14 cellular contexts compared by ENCODE assay signal in genomic region chr1:219555802-219556201, GRCh38. TPM values are rescaled to one million over a fixed set of nuclear protein-coding genes. Genes with fewer than 3 reads are reported as not detected.
DNase-seq lines count a peak whose midpoint lies in the region; ATAC-seq and TF ChIP-seq lines count a peak whose summit lies in the region.
"Had no signal": no experiment of that assay in that cellular context is flagged by ENCODE, and none has a peak within 500 bp of the region (broad histone marks: within the 10 kb centered on the region; RNA-seq: fewer than 3 reads in every experiment).

No MANE protein-coding gene starts in this region.

- no peak for ATAC-seq in stimulated activated naive CD8-positive, alpha-beta T cell treated with anti-CD3 and anti-CD28 coated beads, Interleukin-15, Interleukin-2, amounts not matched to agents 100 U/mL and 50 U/mL, for 24 hours
- ATAC-seq: activated T-helper 17 cell treated with anti-CD3 and anti-CD28 coated beads, Interleukin-2, amount 50 U/mL, for 72 hours; stimulated activated memory B cell treated with anti-CD40 and anti-IgM and Interleukin-4, amounts not matched to agents 10 μg/mL and 1 μg/mL and 100 μg/mL, for 72 hours had no signal

- DNase-seq in HCEC 1CT (peak; percentile 30), fibroblast of villous mesenchyme (ENCODE audit: low read depth) (peak; percentile 11), hepatic stellate cell (ENCODE audit: low spot score) (no peak), Karpas-422 (no peak), NCI-H2029 (lab: John Stamatoyannopoulos, UW) (no peak)
- DNase-seq in stimulated activated naive CD8-positive, alpha-beta T cell treated with anti-CD3 and anti-CD28 coated beads, Interleukin-15, Interleukin-2, amounts not matched to agents 100 U/mL and 50 U/mL, for 24 hours, result no peak
- DNase-seq: DMS79 treated with DMSO at 0.1 percent for 48 hours, MV-4-11 had no signal

- H3K79me2 ChIP-seq in Karpas-422 (ENCODE audit: low read length), result no peaks in the 10 kb centered on the region

- H3K36me3 ChIP-seq in rectal smooth muscle tissue (ENCODE audit: control insufficient read depth, insufficient read depth, low read length) (no peaks in the 10 kb centered on the region), Karpas-422 (ENCODE audit: insufficient read depth, low read length) (no peaks in the 10 kb centered on the region)

- H3K4me1 ChIP-seq in rectal smooth muscle tissue (ENCODE audit: control insufficient read depth, insufficient read depth, low read length) (peaks cover 4% of the 10 kb centered on the region), Karpas-422 (ENCODE audit: low read length) (no peaks in the 10 kb centered on the region)

- no peak overlapping the region for H3K4me2 ChIP-seq in Karpas-422 (ENCODE audit: low read depth, low read length, poor library complexity, severe bottlenecking)

- H3K4me3 ChIP-seq in fibroblast of villous mesenchyme (ENCODE audit: low read depth, low read length), result no peak overlapping the region
- no peak overlapping the region for H3K4me3 ChIP-seq in rectal smooth muscle tissue (ENCODE audit: low read length)
- no peak overlapping the region for H3K4me3 ChIP-seq in Karpas-422 (ENCODE audit: low read length)
- H3K4me3 ChIP-seq: lung had no signal

- H4K20me1 ChIP-seq in Karpas-422 (ENCODE audit: insufficient read depth, low read depth, low read length), result no peaks in the 10 kb centered on the region

- H3K27ac ChIP-seq in VCaP (peak overlapping the region; percentile 65), rectal smooth muscle tissue (ENCODE audit: low read depth, low read length) (peak overlapping the region; percentile 50), Karpas-422 (ENCODE audit: low read length) (no peak overlapping the region)

- H2AFZ ChIP-seq in Karpas-422 (ENCODE audit: low read length), result no peak overlapping the region

- H3K9ac ChIP-seq in rectal smooth muscle tissue (ENCODE audit: low read length) (no peak overlapping the region), Karpas-422 (ENCODE audit: low read length) (no peak overlapping the region)

- no peaks in the 10 kb centered on the region for H3K9me2 ChIP-seq in Karpas-422 (replicated peaks; ENCODE audit: insufficient read depth, low read length)

- H3K27me3 ChIP-seq in rectal smooth muscle tissue (ENCODE audit: control insufficient read depth, insufficient read depth, low read length) (no peaks in the 10 kb centered on the region), Karpas-422 (ENCODE audit: low read length) (no peaks in the 10 kb centered on the region)

- no peaks in the 10 kb centered on the region for H3K9me3 ChIP-seq in Karpas-422 (ENCODE audit: low read length)

- no peak for TF ChIP-seq CTCF in VCaP (conservative IDR thresholded peaks at IDR 0.05)
- no peak for TF ChIP-seq CTCF in fibroblast of villous mesenchyme (IDR thresholded peaks at IDR 0.05; ENCODE audit: insufficient read depth, low read depth, low read length)

RNA-seq across cellular contexts. Expression of gene ZC3H11B, which starts 57.1 kb away (rescaled TPM):
- under 0.01 TPM in 1 of 2 replicates, not detected in the other for total RNA-seq in fibroblast of villous mesenchyme
- not detected in 2 replicates for total RNA-seq in Karpas-422 (2014; rRNA removed; shearing (Covaris generic); ENCODE audit: low replicate concordance)
- total RNA-seq: epithelial cell of proximal tubule had no signal

Comparison
In these comparisons a context has a peak if more than half of its experiments do, and no peak if none do; other contexts are left out.
1. DNase-seq: peak in HCEC 1CT (single experiment) and fibroblast of villous mesenchyme (single experiment); none in hepatic stellate cell (single experiment), stimulated activated naive CD8-positive, alpha-beta T cell treated with anti-CD3 and anti-CD28 coated beads, Interleukin-15, Interleukin-2, amounts not matched to agents 100 U/mL and 50 U/mL, for 24 hours (single experiment), Karpas-422 (single experiment) and NCI-H2029 (single experiment).